Comparison of ENCODE assay signal across 1 cellular context in genomic region chr20:41643504-41643938, GRCh38.
TF ChIP-seq lines count a peak whose summit lies in the region.

No MANE protein-coding gene starts in this region.

TF ChIP-seq in GM23338, 12 proteins besides CTCF, POLR2A, EP300 and RAD21 (continued from another document):
- TF ChIP-seq REST (IDR thresholded peaks at IDR 0.05; ENCODE audit: unreplicated experiment) (no peak), CREB1 (CRISPR knock-in tag; IDR thresholded peaks at IDR 0.05; ENCODE audit: low read depth) (no peak), STAT1 (IDR thresholded peaks at IDR 0.05; ENCODE audit: unreplicated experiment) (no peak), JUNB (IDR thresholded peaks at IDR 0.05; ENCODE audit: unreplicated experiment) (no peak)
